Comparison of ENCODE assay signal across 1 cellular context in genomic region chr7:135224027-135224426, GRCh38.
TF ChIP-seq lines count a peak whose summit lies in the region.

No MANE protein-coding gene starts in this region.

TF ChIP-seq in GM12878, 131 proteins besides CTCF, POLR2A, EP300 and RAD21 (continues in another document):
- TF ChIP-seq CEBPZ (IDR thresholded peaks at IDR 0.05; ENCODE audit: low read depth, low read length) (no peak), KLF5 (IDR thresholded peaks at IDR 0.05; ENCODE audit: partially characterized antibody) (no peak), MXI1 (IDR thresholded peaks at IDR 0.05; ENCODE audit: low read depth, low read length) (no peak), ZBTB40 (IDR thresholded peaks at IDR 0.05; ENCODE audit: borderline replicate concordance) (no peak), MEF2B (IDR thresholded peaks at IDR 0.05; ENCODE audit: partially characterized antibody, poor library complexity, severe bottlenecking) (peak; percentile 90), CBX5 (IDR thresholded peaks at IDR 0.05; ENCODE audit: low read depth) (no peak), RELB (IDR thresholded peaks at IDR 0.05; ENCODE audit: low read depth) (peak; percentile 70; the same call in 1 of the 2 replicates), ATF7 (IDR thresholded peaks at IDR 0.05; ENCODE audit: low read depth) (peak; percentile 66), SUPT20H (IDR thresholded peaks at IDR 0.05; ENCODE audit: borderline replicate concordance, control insufficient read depth, low read depth, low read length) (no peak), STAT1 (conservative IDR thresholded peaks at IDR 0.05) (no peak), ETV6 (conservative IDR thresholded peaks at IDR 0.05 in 1 of 2, IDR thresholded peaks at IDR 0.05 in 1 of 2; ENCODE audit: borderline replicate concordance in 1 of 2, low read depth in 1 of 2) (no peak), LARP7 (IDR thresholded peaks at IDR 0.05) (no peak), JUND (IDR thresholded peaks at IDR 0.05; ENCODE audit: low read depth, low read length) (no peak), ZNF217 (IDR thresholded peaks at IDR 0.05) (no peak; the same call in 1 of the 2 replicates), ATF3 (IDR thresholded peaks at IDR 0.05; ENCODE audit: borderline replicate concordance, extremely low read depth, low read depth, low read length) (no peak), KAT2A (conservative IDR thresholded peaks at IDR 0.05; ENCODE audit: control insufficient read depth, low read depth, low read length) (no peak), ATF2 (IDR thresholded peaks at IDR 0.05; ENCODE audit: low read length) (peak; percentile 56; the same call in 1 of the 2 replicates), SMC3 (IDR thresholded peaks at IDR 0.05; ENCODE audit: borderline replicate concordance, low read length) (no peak), IKZF1 (conservative IDR thresholded peaks at IDR 0.05) (no peak; the same call in 1 of the 2 replicates), ZZZ3 (IDR thresholded peaks at IDR 0.05; ENCODE audit: control insufficient read depth, insufficient read length, low read depth) (no peak), HDAC6 (IDR thresholded peaks at IDR 0.05; ENCODE audit: unreplicated experiment) (no peak), GABPA (IDR thresholded peaks at IDR 0.05; ENCODE audit: low read depth) (0 out of 2 replicates have a peak, but pooled peaks have one; percentile 12), POLR2AphosphoS5 (IDR thresholded peaks at IDR 0.05; ENCODE audit: low read length) (no peak), NFIC (IDR thresholded peaks at IDR 0.05; ENCODE audit: low read depth, low read length) (peak; percentile 80), REST (IDR thresholded peaks at IDR 0.05; ENCODE audit: low read depth, low read length) (no peak), MTA2 (IDR thresholded peaks at IDR 0.05; ENCODE audit: low read depth) (peak; percentile 73; the same call in 1 of the 2 replicates), HCFC1 (IDR thresholded peaks at IDR 0.05; ENCODE audit: low read length) (no peak), PKNOX1 (IDR thresholded peaks at IDR 0.05) (no peak), IKZF2 (IDR thresholded peaks at IDR 0.05) (peak; percentile 54 to 63; a peak in 2 of 4 replicates), ZNF384 (IDR thresholded peaks at IDR 0.05; ENCODE audit: borderline replicate concordance, low read depth, low read length) (no peak), JUNB (IDR thresholded peaks at IDR 0.05) (peak; percentile 14; the same call in 1 of the 2 replicates), SUZ12 (IDR thresholded peaks at IDR 0.05; ENCODE audit: unreplicated experiment) (no peak), ZNF24 (IDR thresholded peaks at IDR 0.05) (no peak), MYC (IDR thresholded peaks at IDR 0.05; ENCODE audit: insufficient read depth, insufficient read length, insufficient replicate concordance, low read length, severe bottlenecking) (no peak), TAF1 (IDR thresholded peaks at IDR 0.05; ENCODE audit: borderline replicate concordance, low read depth, low read length) (no peak), NBN (IDR thresholded peaks at IDR 0.05) (peak; percentile 71; the same call in 1 of the 2 replicates), IRF3 (IDR thresholded peaks at IDR 0.05) (no peak), SREBF2 (IDR thresholded peaks at IDR 0.05; ENCODE audit: low read length) (no peak), MEF2A (IDR thresholded peaks at IDR 0.05; ENCODE audit: insufficient read depth, low read depth, low read length) (peak; percentile 90; the same call in 1 of the 2 replicates), SRF (IDR thresholded peaks at IDR 0.05; ENCODE audit: low read depth in 2 of 2, low read length in 2 of 2) (no peak), BACH1 (IDR thresholded peaks at IDR 0.05; ENCODE audit: borderline replicate concordance) (no peak), TBL1XR1 (IDR thresholded peaks at IDR 0.05; ENCODE audit: low read depth, low read length) (no peak)
